1 cellular context compared by ENCODE assay signal in the genomic region with DNA sequence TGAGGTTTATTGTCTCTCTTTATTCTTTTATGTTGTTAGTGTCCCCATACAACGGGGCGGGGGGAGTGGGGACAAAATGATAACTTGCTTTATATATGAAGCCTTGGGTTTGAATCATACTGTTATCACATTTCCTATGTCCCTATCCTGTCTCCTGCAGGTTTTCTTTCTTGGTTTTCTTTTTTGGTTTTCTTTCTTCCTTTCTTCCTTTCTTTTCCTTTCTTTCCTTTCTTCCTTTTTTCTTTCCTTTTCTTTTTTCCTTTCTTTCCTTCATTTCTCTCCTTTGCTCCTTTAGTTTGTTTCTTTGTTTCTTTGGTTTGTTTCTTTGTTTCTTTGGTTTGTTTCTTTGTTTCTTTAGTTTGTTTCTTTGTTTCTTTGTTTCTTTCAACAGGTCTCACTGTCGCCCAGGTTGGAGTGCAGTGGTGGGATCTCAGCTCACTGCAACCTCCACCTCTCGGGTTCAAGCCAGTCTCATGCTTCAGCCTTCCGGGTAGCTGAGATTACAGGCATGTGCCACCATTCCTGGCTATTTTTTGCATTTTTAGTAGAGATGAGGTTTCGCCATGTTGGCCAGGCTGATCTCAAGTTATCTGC.
TF ChIP-seq lines count a peak whose summit lies in the region.

No MANE protein-coding gene starts in this region.

TF ChIP-seq in WTC11, 78 proteins besides CTCF, POLR2A, EP300 and RAD21 (continued from another document):
- TF ChIP-seq, protein P1, sequence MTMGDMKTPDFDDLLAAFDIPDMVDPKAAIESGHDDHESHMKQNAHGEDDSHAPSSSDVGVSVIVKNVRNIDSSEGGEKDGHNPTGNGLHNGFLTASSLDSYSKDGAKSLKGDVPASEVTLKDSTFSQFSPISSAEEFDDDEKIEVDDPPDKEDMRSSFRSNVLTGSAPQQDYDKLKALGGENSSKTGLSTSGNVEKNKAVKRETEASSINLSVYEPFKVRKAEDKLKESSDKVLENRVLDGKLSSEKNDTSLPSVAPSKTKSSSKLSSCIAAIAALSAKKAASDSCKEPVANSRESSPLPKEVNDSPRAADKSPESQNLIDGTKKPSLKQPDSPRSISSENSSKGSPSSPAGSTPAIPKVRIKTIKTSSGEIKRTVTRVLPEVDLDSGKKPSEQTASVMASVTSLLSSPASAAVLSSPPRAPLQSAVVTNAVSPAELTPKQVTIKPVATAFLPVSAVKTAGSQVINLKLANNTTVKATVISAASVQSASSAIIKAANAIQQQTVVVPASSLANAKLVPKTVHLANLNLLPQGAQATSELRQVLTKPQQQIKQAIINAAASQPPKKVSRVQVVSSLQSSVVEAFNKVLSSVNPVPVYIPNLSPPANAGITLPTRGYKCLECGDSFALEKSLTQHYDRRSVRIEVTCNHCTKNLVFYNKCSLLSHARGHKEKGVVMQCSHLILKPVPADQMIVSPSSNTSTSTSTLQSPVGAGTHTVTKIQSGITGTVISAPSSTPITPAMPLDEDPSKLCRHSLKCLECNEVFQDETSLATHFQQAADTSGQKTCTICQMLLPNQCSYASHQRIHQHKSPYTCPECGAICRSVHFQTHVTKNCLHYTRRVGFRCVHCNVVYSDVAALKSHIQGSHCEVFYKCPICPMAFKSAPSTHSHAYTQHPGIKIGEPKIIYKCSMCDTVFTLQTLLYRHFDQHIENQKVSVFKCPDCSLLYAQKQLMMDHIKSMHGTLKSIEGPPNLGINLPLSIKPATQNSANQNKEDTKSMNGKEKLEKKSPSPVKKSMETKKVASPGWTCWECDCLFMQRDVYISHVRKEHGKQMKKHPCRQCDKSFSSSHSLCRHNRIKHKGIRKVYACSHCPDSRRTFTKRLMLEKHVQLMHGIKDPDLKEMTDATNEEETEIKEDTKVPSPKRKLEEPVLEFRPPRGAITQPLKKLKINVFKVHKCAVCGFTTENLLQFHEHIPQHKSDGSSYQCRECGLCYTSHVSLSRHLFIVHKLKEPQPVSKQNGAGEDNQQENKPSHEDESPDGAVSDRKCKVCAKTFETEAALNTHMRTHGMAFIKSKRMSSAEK (CRISPR knock-in tag; IDR thresholded peaks at IDR 0.05; ENCODE audit: borderline replicate concordance), result no peak
- TF ChIP-seq ATF1 (CRISPR knock-in tag; IDR thresholded peaks at IDR 0.05) (no peak), NFYB (CRISPR knock-in tag; conservative IDR thresholded peaks at IDR 0.05; ENCODE audit: low read depth) (no peak), FOXK1 (CRISPR knock-in tag; IDR thresholded peaks at IDR 0.05) (no peak)
- TF ChIP-seq, protein P2, sequence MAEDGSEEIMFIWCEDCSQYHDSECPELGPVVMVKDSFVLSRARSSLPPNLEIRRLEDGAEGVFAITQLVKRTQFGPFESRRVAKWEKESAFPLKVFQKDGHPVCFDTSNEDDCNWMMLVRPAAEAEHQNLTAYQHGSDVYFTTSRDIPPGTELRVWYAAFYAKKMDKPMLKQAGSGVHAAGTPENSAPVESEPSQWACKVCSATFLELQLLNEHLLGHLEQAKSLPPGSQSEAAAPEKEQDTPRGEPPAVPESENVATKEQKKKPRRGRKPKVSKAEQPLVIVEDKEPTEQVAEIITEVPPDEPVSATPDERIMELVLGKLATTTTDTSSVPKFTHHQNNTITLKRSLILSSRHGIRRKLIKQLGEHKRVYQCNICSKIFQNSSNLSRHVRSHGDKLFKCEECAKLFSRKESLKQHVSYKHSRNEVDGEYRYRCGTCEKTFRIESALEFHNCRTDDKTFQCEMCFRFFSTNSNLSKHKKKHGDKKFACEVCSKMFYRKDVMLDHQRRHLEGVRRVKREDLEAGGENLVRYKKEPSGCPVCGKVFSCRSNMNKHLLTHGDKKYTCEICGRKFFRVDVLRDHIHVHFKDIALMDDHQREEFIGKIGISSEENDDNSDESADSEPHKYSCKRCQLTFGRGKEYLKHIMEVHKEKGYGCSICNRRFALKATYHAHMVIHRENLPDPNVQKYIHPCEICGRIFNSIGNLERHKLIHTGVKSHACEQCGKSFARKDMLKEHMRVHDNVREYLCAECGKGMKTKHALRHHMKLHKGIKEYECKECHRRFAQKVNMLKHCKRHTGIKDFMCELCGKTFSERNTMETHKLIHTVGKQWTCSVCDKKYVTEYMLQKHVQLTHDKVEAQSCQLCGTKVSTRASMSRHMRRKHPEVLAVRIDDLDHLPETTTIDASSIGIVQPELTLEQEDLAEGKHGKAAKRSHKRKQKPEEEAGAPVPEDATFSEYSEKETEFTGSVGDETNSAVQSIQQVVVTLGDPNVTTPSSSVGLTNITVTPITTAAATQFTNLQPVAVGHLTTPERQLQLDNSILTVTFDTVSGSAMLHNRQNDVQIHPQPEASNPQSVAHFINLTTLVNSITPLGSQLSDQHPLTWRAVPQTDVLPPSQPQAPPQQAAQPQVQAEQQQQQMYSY (CRISPR knock-in tag; IDR thresholded peaks at IDR 0.05), result no peak
- TF ChIP-seq, protein P3, sequence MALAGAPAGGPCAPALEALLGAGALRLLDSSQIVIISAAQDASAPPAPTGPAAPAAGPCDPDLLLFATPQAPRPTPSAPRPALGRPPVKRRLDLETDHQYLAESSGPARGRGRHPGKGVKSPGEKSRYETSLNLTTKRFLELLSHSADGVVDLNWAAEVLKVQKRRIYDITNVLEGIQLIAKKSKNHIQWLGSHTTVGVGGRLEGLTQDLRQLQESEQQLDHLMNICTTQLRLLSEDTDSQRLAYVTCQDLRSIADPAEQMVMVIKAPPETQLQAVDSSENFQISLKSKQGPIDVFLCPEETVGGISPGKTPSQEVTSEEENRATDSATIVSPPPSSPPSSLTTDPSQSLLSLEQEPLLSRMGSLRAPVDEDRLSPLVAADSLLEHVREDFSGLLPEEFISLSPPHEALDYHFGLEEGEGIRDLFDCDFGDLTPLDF (CRISPR knock-in tag; IDR thresholded peaks at IDR 0.05), result no peak
- TF ChIP-seq, protein P4, sequence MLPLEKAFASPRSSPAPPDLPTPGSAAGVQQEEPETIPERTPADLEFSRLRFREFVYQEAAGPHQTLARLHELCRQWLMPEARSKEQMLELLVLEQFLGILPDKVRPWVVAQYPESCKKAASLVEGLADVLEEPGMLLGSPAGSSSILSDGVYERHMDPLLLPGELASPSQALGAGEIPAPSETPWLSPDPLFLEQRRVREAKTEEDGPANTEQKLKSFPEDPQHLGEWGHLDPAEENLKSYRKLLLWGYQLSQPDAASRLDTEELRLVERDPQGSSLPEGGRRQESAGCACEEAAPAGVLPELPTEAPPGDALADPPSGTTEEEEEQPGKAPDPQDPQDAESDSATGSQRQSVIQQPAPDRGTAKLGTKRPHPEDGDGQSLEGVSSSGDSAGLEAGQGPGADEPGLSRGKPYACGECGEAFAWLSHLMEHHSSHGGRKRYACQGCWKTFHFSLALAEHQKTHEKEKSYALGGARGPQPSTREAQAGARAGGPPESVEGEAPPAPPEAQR (CRISPR knock-in tag; IDR thresholded peaks at IDR 0.05), result no peak
